Comparison of ENCODE assay signal across 8 cellular contexts in genomic region chr7:55964261-55964801, GRCh38. TPM values are rescaled to one million over a fixed set of nuclear protein-coding genes. Genes with fewer than 3 reads are reported as not detected.
DNase-seq lines count a peak whose midpoint lies in the region; ATAC-seq and TF ChIP-seq lines count a peak whose summit lies in the region.

NIPSNAP2 (plus strand) TSS chr7:55964585; CDS start chr7:55964610, 25 bp downstream.

- CTCF ChIA-PET in CD4-positive, alpha-beta T cell (lab: Charles Lee) = interaction anchor here (0.6 to 1.2 kb wide), 5 partner anchors 8 to 323 kb away, joined by 3 to 5 read pairs (median 4); partner anchors contain the start of gene CHCHD2

- POLR2A ChIA-PET in CD4-positive, alpha-beta T cell (lab: Charles Lee) = interaction anchor here (0.6 to 2.9 kb wide), 7 partner anchors 9 to 709 kb away, joined by 3 to 18 read pairs (median 5); partner anchors contain the start of genes CCT6A, CHCHD2 and PSPH

- peak; percentile 90 for TF ChIP-seq POLR2A in GM19099 (IDR thresholded peaks at IDR 0.05; ENCODE audit: extremely low read depth, insufficient read length, low read depth)

- no peaks in the 10 kb centered on the region for H3K9me3 ChIP-seq in CD4-positive, alpha-beta T cell (ENCODE audit: control insufficient read depth, low read length)

- peak within 1 kb of the TSS; percentile 90 for H3K4me3 Mint-ChIP-seq in CD4-positive, alpha-beta T cell

- H3K36me3 Mint-ChIP-seq in CD4-positive, alpha-beta T cell (ENCODE audit: low read depth) = peaks cover 10% of the 10 kb centered on the region

- peak; percentile 92 for ATAC-seq in CD4-positive, alpha-beta T cell (ENCODE audit: poor library complexity)
- peak; percentile 90 for ATAC-seq in HG03354 (IDR thresholded peaks at IDR 0.05; ENCODE audit: poor library complexity, severe bottlenecking, unreplicated experiment)

- peak; percentile 26 to 69 (median 46) for DNase-seq in CD4-positive, alpha-beta T cell
- peak; percentile 77 for DNase-seq in NCI-H774 (lab: John Stamatoyannopoulos, UW)
- peak; percentile 89 for DNase-seq in activated CD8-positive, alpha-beta memory T cell treated with anti-CD3 and anti-CD28 coated beads, Interleukin-2, amount 50 U/mL, for 48 hours
- DNase-seq in epidermal melanocyte (ENCODE audit: insufficient read length, low spot score) = peak; percentile 37
- peak; percentile 36 for DNase-seq in mucosa of gallbladder (ENCODE audit: low spot score)
- DNase-seq in stimulated activated CD8-positive, alpha-beta memory T cell treated with anti-CD3 and anti-CD28 coated beads, Interleukin-7, amount 100 ng/mL, for 1 hour (ENCODE audit: low read depth in 2 of 2) = peak; percentile 18 to 20

- peaks cover 41% of the 10 kb centered on the region for H3K4me1 Mint-ChIP-seq in CD4-positive, alpha-beta T cell (ENCODE audit: low read depth)

- H3K27me3 Mint-ChIP-seq in CD4-positive, alpha-beta T cell = no peaks in the 10 kb centered on the region

- TF ChIP-seq CTCF in CD4-positive, alpha-beta T cell (IDR thresholded peaks at IDR 0.05) = peak; percentile 13

- H3K9me3 Mint-ChIP-seq in CD4-positive, alpha-beta T cell = no peaks in the 10 kb centered on the region

- peak within 1 kb of the TSS; percentile 92 for H3K27ac Mint-ChIP-seq in CD4-positive, alpha-beta T cell

- no peaks in the 10 kb centered on the region for H3K27me3 ChIP-seq in CD4-positive, alpha-beta T cell (ENCODE audit: control insufficient read depth, insufficient read depth, low read length)

- intact Hi-C loops in CD4-positive, alpha-beta T cell (cut with DNase I, micrococcal nuclease) = loop anchor here (1.0 to 10.0 kb wide), 7 partner anchors 13 to 1210 kb away; partner anchors contain the start of genes CHCHD2 (in 1 of the 2), MRPS17 (in 1 of the 2), SEC61G (in 1 of the 2) and VOPP1 (in 1 of the 2)

- peak within 1 kb of the TSS; percentile 70 for H3K27ac ChIP-seq in CD4-positive, alpha-beta T cell (ENCODE audit: low read depth, low read length)

RNA-seq across cellular contexts. Expression of gene NIPSNAP2, which starts in this region (rescaled TPM):
- total RNA-seq in CD4-positive, alpha-beta T cell = 10 to 100 TPM; 40.7 to 45.9 TPM
- total RNA-seq in mucosa of gallbladder = 45.3 TPM

Comparison
In these comparisons a context has a peak if more than half of its experiments do, and no peak if none do; other contexts are left out.
1. Peak in every context shown above with its lines: DNase-seq, ATAC-seq and H3K27ac ChIP-seq.
2. DNase-seq: peak in every context shown above with its lines; median percentile 89 in activated CD8-positive, alpha-beta memory T cell treated with anti-CD3 and anti-CD28 coated beads, Interleukin-2, amount 50 U/mL, for 48 hours; 77 in NCI-H774; 46 in CD4-positive, alpha-beta T cell; 37 in epidermal melanocyte; 36 in mucosa of gallbladder; 19 in stimulated activated CD8-positive, alpha-beta memory T cell treated with anti-CD3 and anti-CD28 coated beads, Interleukin-7, amount 100 ng/mL, for 1 hour.